In genomic region chr20:21554985-21555384, GRCh38 we compare ENCODE assay signal across 22 cellular contexts. TPM values are rescaled to one million over a fixed set of nuclear protein-coding genes. Genes with fewer than 3 reads are reported as not detected.
DNase-seq lines count a peak whose midpoint lies in the region; ATAC-seq, FAIRE-seq and TF ChIP-seq lines count a peak whose summit lies in the region.
"Had no signal": no experiment of that assay in that cellular context is flagged by ENCODE, and none has a peak within 500 bp of the region (broad histone marks: within the 10 kb centered on the region; RNA-seq: fewer than 3 reads in every experiment).

No MANE protein-coding gene starts in this region.

- H3K4me1 ChIP-seq in H1 (replicated peaks in 1 of 4; ENCODE audit: control insufficient read depth in 3 of 4, insufficient read depth in 4 of 4, low read length in 3 of 4): peaks cover 0 to 9% (median 0%) of the 10 kb centered on the region in 4 experiments; a peak in 3 of 7 replicates
- H3K4me1 ChIP-seq: A549, SJCRH30 had no signal

- H3K14ac ChIP-seq in H1 (ENCODE audit: insufficient read length): no peak overlapping the region

- ATAC-seq in esophagus mucosa: no peak
- ATAC-seq: A549, HepG2 had no signal

- WGBS in H1 (ENCODE audit: extremely low coverage in 1 of 2, insufficient coverage in 1 of 2, insufficient read length in 1 of 2, insufficient replicate concordance in 2 of 2, low coverage in 1 of 2, low lambda C conversion rate in 2 of 2, missing lambda C conversion rate in 1 of 2), 2 experiments: 79% methylated on average over 7 of the region's 7 CpGs; no CpG with 5 or more reads in 1 of the 2 experiments

- H3K4ac ChIP-seq in H1 (replicated peaks; ENCODE audit: insufficient read length, low read depth, low read length): no peak overlapping the region

- no peaks in the 10 kb centered on the region for H3K79me1 ChIP-seq in H1 (ENCODE audit: low read depth, low read length)

- TF ChIP-seq POLR2A in H1 (IDR thresholded peaks at IDR 0.05; ENCODE audit: control extremely low read depth in 1 of 2, low read depth in 2 of 2, low read length in 2 of 2): no peak

- no peak overlapping the region for H3K9ac ChIP-seq in H1 (replicated peaks in 1 of 4; ENCODE audit: extremely low read depth in 1 of 4, low read depth in 3 of 4, low read length in 3 of 4)
- H3K9ac ChIP-seq: GM23248, KMS-11 had no signal

- H3K18ac ChIP-seq in H1 (ENCODE audit: extremely low read depth, low read length): no peak overlapping the region

- no peak overlapping the region for H3K56ac ChIP-seq in H1 (replicated peaks; ENCODE audit: insufficient read length, low read depth, low read length)

- no peak overlapping the region for H4K91ac ChIP-seq in H1 (replicated peaks; ENCODE audit: insufficient read length, low read length)

- no peak overlapping the region for H2AK5ac ChIP-seq in H1 (ENCODE audit: low read depth, low read length)

- no peak for FAIRE-seq in H1 (lab: Jason Lieb, UNC)
- FAIRE-seq: A549, D721Med, GM12892, HepG2 had no signal

- TF ChIP-seq RAD21 in H1 (IDR thresholded peaks at IDR 0.05 in 1 of 2, conservative IDR thresholded peaks at IDR 0.05 in 1 of 2; ENCODE audit: low read depth in 2 of 2, low read length in 2 of 2): no peak

- H3K27me3 ChIP-seq in H1 (replicated peaks in 1 of 4; ENCODE audit: control insufficient read depth in 3 of 4, extremely low read depth in 1 of 4, insufficient read depth in 3 of 4, low read length in 3 of 4): no peaks in the 10 kb centered on the region
- H3K27me3 ChIP-seq: MG63 had no signal

- H2AFZ ChIP-seq in H1 (ENCODE audit: low read length): no peak overlapping the region
- H2AFZ ChIP-seq: GM23248 had no signal

- no peak overlapping the region for H2BK12ac ChIP-seq in H1 (ENCODE audit: low read depth, low read length)

- H3K4me2 ChIP-seq in H1 (ENCODE audit: insufficient read depth in 1 of 2, low read depth in 2 of 2, low read length in 2 of 2): no peak overlapping the region
- H3K4me2 ChIP-seq: A549, KMS-11 had no signal

- H4K20me1 ChIP-seq in H1 (replicated peaks in 1 of 2; ENCODE audit: control insufficient read depth in 1 of 2, insufficient read depth in 2 of 2, low read length in 2 of 2): no peaks in the 10 kb centered on the region

- no peak overlapping the region for H2BK20ac ChIP-seq in H1 (ENCODE audit: low read length)

- H3K79me2 ChIP-seq in H1 (ENCODE audit: control insufficient read depth in 1 of 2, insufficient read depth in 2 of 2, low read length in 2 of 2): no peaks in the 10 kb centered on the region

- no peaks in the 10 kb centered on the region for H3K9me3 ChIP-seq in H1 (ENCODE audit: insufficient read depth in 2 of 2, low read depth in 1 of 2, low read length in 1 of 2)
- H3K9me3 ChIP-seq: A549, MG63, SJCRH30 had no signal

- no peak overlapping the region for H3K4me3 ChIP-seq in H1 (ENCODE audit: extremely low read depth in 1 of 4, insufficient read depth in 2 of 4, low read depth in 3 of 4, low read length in 4 of 4)
- H3K4me3 ChIP-seq: A549, GM23248, MG63, SJCRH30 had no signal

- H3K27ac ChIP-seq in H1 (ENCODE audit: low read depth, low read length) (no peak overlapping the region), substantia nigra (ENCODE audit: low read depth, low read length, poor library complexity, severe bottlenecking) (peak overlapping the region; percentile 80)
- H3K27ac ChIP-seq: A549, GM23248, KMS-11, RWPE1, SJCRH30 had no signal

- no peak overlapping the region for H4K8ac ChIP-seq in H1 (ENCODE audit: extremely low read depth, insufficient read depth, low read length)

- no peak overlapping the region for H3K23ac ChIP-seq in H1 (ENCODE audit: insufficient read length)

- no peak overlapping the region for H2BK15ac ChIP-seq in H1 (ENCODE audit: low read length)

- POLR2A ChIA-PET in H1 (lab: Charles Lee; ENCODE audit: partially characterized antibody): no interaction called here

- H3K23me2 ChIP-seq in H1 (ENCODE audit: low read depth, low read length): no peaks in the 10 kb centered on the region

- peak; percentile 20 to 36 for DNase-seq in NCI-H2081 (lab: John Stamatoyannopoulos, UW)
- DNase-seq in NCI-H2081 treated with DMSO at 0.1 percent for 48 hours (lab: John Stamatoyannopoulos, UW): no peak
- DNase-seq in NCI-H748 (lab: John Stamatoyannopoulos, UW; ENCODE audit: unreplicated experiment): peak; percentile 79
- DNase-seq in H1 (ENCODE audit: low read depth in 1 of 2, low spot score in 2 of 2): no peak
- peak in 15 of 49 donors; percentile 2 to 41 (median 19) for DNase-seq in substantia nigra (lab: John Stamatoyannopoulos, UW)
- DNase-seq in HPDE6-E6E7 (ENCODE audit: extremely low spot score): no peak
- no peak for DNase-seq in UCSD-AML1 (lab: John Stamatoyannopoulos, UW; ENCODE audit: unreplicated experiment)
- DNase-seq: DMS79 treated with DMSO at 0.1 percent for 48 hours; GDM1; GM23248; MG63; NCI-H1417 treated with DMSO at 0.1 percent for 48 hours; NCI-H510A treated with DMSO at 0.1 percent for 48 hours; NK-92 treated with Interleukin-12 subunit alpha and Interleukin-12 subunit beta, amount 100 ng/mL, for 24 hours had no signal

- no peak overlapping the region for H2BK120ac ChIP-seq in H1 (replicated peaks; ENCODE audit: low read depth, low read length)

- CTCF ChIA-PET in H1 (lab: Charles Lee; ENCODE audit: partially characterized antibody): interaction anchor here (1.2 to 5.6 kb wide), 4 partner anchors 14 to 25 kb away, joined by 3 to 43 read pairs (median 8); no protein-coding TSS in a partner anchor

- TF ChIP-seq EP300 in H1 (IDR thresholded peaks at IDR 0.05; ENCODE audit: borderline replicate concordance in 1 of 2, low read depth in 2 of 2, low read length in 2 of 2): no peak

- H3K36me3 ChIP-seq in H1 (ENCODE audit: control insufficient read depth in 2 of 4, insufficient read depth in 4 of 4, low read length in 3 of 4): no peaks in the 10 kb centered on the region
- H3K36me3 ChIP-seq: MG63, SJCRH30 had no signal

- no peak overlapping the region for H4K5ac ChIP-seq in H1 (ENCODE audit: insufficient read length, low read depth, low read length)

- no peak for TF ChIP-seq CTCF in H1 (IDR thresholded peaks at IDR 0.05; ENCODE audit: control extremely low read depth in 1 of 3, insufficient read depth in 1 of 3, low read depth in 1 of 3, low read length in 3 of 3)

- H2BK5ac ChIP-seq in H1 (ENCODE audit: low read depth, low read length): 0 out of 2 replicates have a peak overlapping the region, but pooled peaks have one; percentile 52

TF ChIP-seq in H1, 55 proteins besides CTCF, POLR2A, EP300 and RAD21:
- TF ChIP-seq EZH2 (IDR thresholded peaks at IDR 0.05; ENCODE audit: low read depth, low read length, severe bottlenecking) (no peak), CEBPB (IDR thresholded peaks at IDR 0.05; ENCODE audit: low read depth, low read length) (no peak), TAF1 (IDR thresholded peaks at IDR 0.05; ENCODE audit: low read depth, low read length) (no peak), BACH1 (IDR thresholded peaks at IDR 0.05; ENCODE audit: low read length) (no peak), BRCA1 (IDR thresholded peaks at IDR 0.05; ENCODE audit: low read depth, low read length) (no peak), HDAC2 (IDR thresholded peaks at IDR 0.05; ENCODE audit: borderline replicate concordance in 1 of 2, low read depth in 2 of 2, low read length in 2 of 2) (no peak), FOSL1 (IDR thresholded peaks at IDR 0.05; ENCODE audit: insufficient read depth, low read depth, low read length) (no peak), RFX5 (IDR thresholded peaks at IDR 0.05; ENCODE audit: borderline replicate concordance, low read depth, low read length) (no peak), RBBP5 (IDR thresholded peaks at IDR 0.05; ENCODE audit: borderline replicate concordance, low read depth, low read length) (no peak), USF2 (IDR thresholded peaks at IDR 0.05; ENCODE audit: low read length) (no peak), POU5F1 (IDR thresholded peaks at IDR 0.05; ENCODE audit: low read depth, low read length) (no peak), SP2 (IDR thresholded peaks at IDR 0.05; ENCODE audit: low read length) (no peak), CBX5 (IDR thresholded peaks at IDR 0.05; ENCODE audit: low read depth, low read length) (no peak), YY1 (IDR thresholded peaks at IDR 0.05; ENCODE audit: low read depth, low read length) (no peak)

RNA-seq across cellular contexts. Expression of gene NKX2-2, which starts 41.1 kb away (rescaled TPM):
- not detected in 2 replicates for total RNA-seq in H1 (2021; fragmentation: NEBNext Ultra II Directional; extraction: Animal tissue kit (Norgen Biotek cat#: 25700))
- polyA plus RNA-seq in H1 (2011; rRNA removed): not detected in 2 replicates
- not detected for polyA plus RNA-seq in H1 (2011; cell fraction: cytosol; rRNA removed)
- polyA plus RNA-seq in H1 (2011; cell fraction: nucleus; rRNA removed): not detected
- not detected in 4 replicates for polyA plus RNA-seq in H1 (2012, experiment 1 of 2)
- polyA plus RNA-seq in H1 (2012, experiment 2 of 2): not detected
- polyA plus RNA-seq in H1 (2013, experiment 1 of 2): 0.06 TPM
- not detected for polyA plus RNA-seq in H1 (2013, experiment 2 of 2)
- polyA minus RNA-seq in H1 (2011; rRNA and poly(A)+ RNA removed): not detected in 2 replicates
- polyA minus RNA-seq in H1 (2011; cell fraction: cytosol; rRNA and poly(A)+ RNA removed): not detected
- polyA minus RNA-seq in H1 (2011; cell fraction: nucleus; rRNA and poly(A)+ RNA removed): not detected
- not detected for total RNA-seq in esophagus mucosa
- total RNA-seq: GM23248, HepG2, SJCRH30 had no signal
- polyA plus RNA-seq: A549, GM23248, HepG2 had no signal

Comparison
In these comparisons a context has a peak if more than half of its experiments do, and no peak if none do; other contexts are left out.
1. DNase-seq: peak in NCI-H2081 (2 of 2) and NCI-H748 (single experiment); none in NCI-H2081 treated with DMSO at 0.1 percent for 48 hours (single experiment), H1 (0 of 2), HPDE6-E6E7 (single experiment) and UCSD-AML1 (single experiment).